Comparison of ENCODE assay signal across 1 cellular context in genomic region chr3:43689166-43689565, GRCh38.
TF ChIP-seq lines count a peak whose summit lies in the region.

No MANE protein-coding gene starts in this region.

TF ChIP-seq in neural cell, 6 proteins besides CTCF, POLR2A, EP300 and RAD21 (continued from another document):
- TF ChIP-seq TAF1 (IDR thresholded peaks at IDR 0.05; ENCODE audit: low read depth) = no peak
- no peak for TF ChIP-seq EZH2 (IDR thresholded peaks at IDR 0.05; ENCODE audit: borderline replicate concordance, insufficient read depth, low read length, poor library complexity, severe bottlenecking)
- no peak for TF ChIP-seq POLR2AphosphoS5 (IDR thresholded peaks at IDR 0.05)
- TF ChIP-seq REST (IDR thresholded peaks at IDR 0.05; ENCODE audit: borderline replicate concordance) = no peak
